In the genomic region with DNA sequence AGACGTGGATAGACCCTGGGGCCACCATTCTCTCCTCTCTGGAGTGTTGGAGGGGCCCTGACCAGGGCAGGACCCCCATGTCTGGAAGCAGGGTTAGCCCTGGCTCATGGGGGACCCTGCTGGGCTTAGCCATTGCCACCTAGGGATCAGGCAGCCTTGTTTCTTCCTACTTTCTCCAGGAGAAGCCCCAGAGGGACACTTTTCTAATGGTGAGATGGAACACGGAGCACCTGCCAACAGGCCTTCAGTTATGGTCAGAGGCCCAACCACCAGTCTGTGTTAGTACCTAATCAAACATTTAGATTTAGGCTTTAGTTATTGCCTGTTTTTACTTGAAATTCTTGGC, we compare ENCODE assay signal across 1 cellular context.
TF ChIP-seq lines count a peak whose summit lies in the region.

No MANE protein-coding gene starts in this region.

TF ChIP-seq in GM23338, 12 proteins besides CTCF, POLR2A, EP300 and RAD21 (continued from another document):
- no peak for TF ChIP-seq EZH2phosphoT487 (IDR thresholded peaks at IDR 0.05; ENCODE audit: unreplicated experiment)
- no peak for TF ChIP-seq ZNF331 (CRISPR knock-in tag; IDR thresholded peaks at IDR 0.05; ENCODE audit: low read depth)
- TF ChIP-seq, protein P1, sequence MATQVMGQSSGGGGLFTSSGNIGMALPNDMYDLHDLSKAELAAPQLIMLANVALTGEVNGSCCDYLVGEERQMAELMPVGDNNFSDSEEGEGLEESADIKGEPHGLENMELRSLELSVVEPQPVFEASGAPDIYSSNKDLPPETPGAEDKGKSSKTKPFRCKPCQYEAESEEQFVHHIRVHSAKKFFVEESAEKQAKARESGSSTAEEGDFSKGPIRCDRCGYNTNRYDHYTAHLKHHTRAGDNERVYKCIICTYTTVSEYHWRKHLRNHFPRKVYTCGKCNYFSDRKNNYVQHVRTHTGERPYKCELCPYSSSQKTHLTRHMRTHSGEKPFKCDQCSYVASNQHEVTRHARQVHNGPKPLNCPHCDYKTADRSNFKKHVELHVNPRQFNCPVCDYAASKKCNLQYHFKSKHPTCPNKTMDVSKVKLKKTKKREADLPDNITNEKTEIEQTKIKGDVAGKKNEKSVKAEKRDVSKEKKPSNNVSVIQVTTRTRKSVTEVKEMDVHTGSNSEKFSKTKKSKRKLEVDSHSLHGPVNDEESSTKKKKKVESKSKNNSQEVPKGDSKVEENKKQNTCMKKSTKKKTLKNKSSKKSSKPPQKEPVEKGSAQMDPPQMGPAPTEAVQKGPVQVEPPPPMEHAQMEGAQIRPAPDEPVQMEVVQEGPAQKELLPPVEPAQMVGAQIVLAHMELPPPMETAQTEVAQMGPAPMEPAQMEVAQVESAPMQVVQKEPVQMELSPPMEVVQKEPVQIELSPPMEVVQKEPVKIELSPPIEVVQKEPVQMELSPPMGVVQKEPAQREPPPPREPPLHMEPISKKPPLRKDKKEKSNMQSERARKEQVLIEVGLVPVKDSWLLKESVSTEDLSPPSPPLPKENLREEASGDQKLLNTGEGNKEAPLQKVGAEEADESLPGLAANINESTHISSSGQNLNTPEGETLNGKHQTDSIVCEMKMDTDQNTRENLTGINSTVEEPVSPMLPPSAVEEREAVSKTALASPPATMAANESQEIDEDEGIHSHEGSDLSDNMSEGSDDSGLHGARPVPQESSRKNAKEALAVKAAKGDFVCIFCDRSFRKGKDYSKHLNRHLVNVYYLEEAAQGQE (IDR thresholded peaks at IDR 0.05; ENCODE audit: unreplicated experiment), result no peak
- no peak for TF ChIP-seq EZH2 (IDR thresholded peaks at IDR 0.05; ENCODE audit: low read depth, unreplicated experiment)
- no peak for TF ChIP-seq NANOG (IDR thresholded peaks at IDR 0.05; ENCODE audit: borderline replicate concordance)
- TF ChIP-seq, protein P2, sequence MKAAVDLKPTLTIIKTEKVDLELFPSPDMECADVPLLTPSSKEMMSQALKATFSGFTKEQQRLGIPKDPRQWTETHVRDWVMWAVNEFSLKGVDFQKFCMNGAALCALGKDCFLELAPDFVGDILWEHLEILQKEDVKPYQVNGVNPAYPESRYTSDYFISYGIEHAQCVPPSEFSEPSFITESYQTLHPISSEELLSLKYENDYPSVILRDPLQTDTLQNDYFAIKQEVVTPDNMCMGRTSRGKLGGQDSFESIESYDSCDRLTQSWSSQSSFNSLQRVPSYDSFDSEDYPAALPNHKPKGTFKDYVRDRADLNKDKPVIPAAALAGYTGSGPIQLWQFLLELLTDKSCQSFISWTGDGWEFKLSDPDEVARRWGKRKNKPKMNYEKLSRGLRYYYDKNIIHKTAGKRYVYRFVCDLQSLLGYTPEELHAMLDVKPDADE (IDR thresholded peaks at IDR 0.05), result no peak
- no peak for TF ChIP-seq POLR2AphosphoS5 (IDR thresholded peaks at IDR 0.05; ENCODE audit: low read depth)
- TF ChIP-seq CREB1 (CRISPR knock-in tag; IDR thresholded peaks at IDR 0.05; ENCODE audit: low read depth), result no peak
- TF ChIP-seq, protein P3, sequence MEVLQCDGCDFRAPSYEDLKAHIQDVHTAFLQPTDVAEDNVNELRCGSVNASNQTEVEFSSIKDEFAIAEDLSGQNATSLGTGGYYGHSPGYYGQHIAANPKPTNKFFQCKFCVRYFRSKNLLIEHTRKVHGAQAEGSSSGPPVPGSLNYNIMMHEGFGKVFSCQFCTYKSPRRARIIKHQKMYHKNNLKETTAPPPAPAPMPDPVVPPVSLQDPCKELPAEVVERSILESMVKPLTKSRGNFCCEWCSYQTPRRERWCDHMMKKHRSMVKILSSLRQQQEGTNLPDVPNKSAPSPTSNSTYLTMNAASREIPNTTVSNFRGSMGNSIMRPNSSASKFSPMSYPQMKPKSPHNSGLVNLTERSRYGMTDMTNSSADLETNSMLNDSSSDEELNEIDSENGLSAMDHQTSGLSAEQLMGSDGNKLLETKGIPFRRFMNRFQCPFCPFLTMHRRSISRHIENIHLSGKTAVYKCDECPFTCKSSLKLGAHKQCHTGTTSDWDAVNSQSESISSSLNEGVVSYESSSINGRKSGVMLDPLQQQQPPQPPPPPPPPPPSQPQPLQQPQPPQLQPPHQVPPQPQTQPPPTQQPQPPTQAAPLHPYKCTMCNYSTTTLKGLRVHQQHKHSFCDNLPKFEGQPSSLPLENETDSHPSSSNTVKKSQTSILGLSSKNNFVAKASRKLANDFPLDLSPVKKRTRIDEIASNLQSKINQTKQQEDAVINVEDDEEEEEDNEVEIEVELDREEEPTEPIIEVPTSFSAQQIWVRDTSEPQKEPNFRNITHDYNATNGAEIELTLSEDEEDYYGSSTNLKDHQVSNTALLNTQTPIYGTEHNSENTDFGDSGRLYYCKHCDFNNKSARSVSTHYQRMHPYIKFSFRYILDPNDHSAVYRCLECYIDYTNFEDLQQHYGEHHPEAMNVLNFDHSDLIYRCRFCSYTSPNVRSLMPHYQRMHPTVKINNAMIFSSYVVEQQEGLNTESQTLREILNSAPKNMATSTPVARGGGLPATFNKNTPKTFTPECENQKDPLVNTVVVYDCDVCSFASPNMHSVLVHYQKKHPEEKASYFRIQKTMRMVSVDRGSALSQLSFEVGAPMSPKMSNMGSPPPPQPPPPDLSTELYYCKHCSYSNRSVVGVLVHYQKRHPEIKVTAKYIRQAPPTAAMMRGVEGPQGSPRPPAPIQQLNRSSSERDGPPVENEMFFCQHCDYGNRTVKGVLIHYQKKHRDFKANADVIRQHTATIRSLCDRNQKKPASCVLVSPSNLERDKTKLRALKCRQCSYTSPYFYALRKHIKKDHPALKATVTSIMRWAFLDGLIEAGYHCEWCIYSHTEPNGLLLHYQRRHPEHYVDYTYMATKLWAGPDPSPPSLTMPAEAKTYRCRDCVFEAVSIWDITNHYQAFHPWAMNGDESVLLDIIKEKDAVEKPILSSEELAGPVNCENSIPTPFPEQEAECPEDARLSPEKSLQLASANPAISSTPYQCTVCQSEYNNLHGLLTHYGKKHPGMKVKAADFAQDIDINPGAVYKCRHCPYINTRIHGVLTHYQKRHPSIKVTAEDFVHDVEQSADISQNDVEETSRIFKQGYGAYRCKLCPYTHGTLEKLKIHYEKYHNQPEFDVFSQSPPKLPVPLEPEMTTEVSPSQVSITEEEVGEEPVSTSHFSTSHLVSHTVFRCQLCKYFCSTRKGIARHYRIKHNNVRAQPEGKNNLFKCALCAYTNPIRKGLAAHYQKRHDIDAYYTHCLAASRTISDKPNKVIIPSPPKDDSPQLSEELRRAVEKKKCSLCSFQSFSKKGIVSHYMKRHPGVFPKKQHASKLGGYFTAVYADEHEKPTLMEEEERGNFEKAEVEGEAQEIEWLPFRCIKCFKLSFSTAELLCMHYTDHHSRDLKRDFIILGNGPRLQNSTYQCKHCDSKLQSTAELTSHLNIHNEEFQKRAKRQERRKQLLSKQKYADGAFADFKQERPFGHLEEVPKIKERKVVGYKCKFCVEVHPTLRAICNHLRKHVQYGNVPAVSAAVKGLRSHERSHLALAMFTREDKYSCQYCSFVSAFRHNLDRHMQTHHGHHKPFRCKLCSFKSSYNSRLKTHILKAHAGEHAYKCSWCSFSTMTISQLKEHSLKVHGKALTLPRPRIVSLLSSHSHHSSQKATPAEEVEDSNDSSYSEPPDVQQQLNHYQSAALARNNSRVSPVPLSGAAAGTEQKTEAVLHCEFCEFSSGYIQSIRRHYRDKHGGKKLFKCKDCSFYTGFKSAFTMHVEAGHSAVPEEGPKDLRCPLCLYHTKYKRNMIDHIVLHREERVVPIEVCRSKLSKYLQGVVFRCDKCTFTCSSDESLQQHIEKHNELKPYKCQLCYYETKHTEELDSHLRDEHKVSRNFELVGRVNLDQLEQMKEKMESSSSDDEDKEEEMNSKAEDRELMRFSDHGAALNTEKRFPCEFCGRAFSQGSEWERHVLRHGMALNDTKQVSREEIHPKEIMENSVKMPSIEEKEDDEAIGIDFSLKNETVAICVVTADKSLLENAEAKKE (CRISPR knock-in tag; IDR thresholded peaks at IDR 0.05), result no peak
- no peak for TF ChIP-seq ZNF114 (CRISPR knock-in tag; IDR thresholded peaks at IDR 0.05)
